ENCODE assay signal across 23 cellular contexts in genomic region chr13:48906200-48906599, GRCh38.
DNase-seq lines count a peak whose midpoint lies in the region; ATAC-seq and TF ChIP-seq lines count a peak whose summit lies in the region.
"Had no signal": no experiment of that assay in that cellular context is flagged by ENCODE, and none has a peak within 500 bp of the region (broad histone marks: within the 10 kb centered on the region; RNA-seq: fewer than 3 reads in every experiment).

No MANE protein-coding gene starts in this region.

- no peaks in the 10 kb centered on the region for H3K9me3 Mint-ChIP-seq in GM23338
- H3K9me3 Mint-ChIP-seq: CD8-positive, alpha-beta T cell had no signal

- H3K27me3 ChIP-seq in GM23338 (ENCODE audit: insufficient read depth) (no peaks in the 10 kb centered on the region), right lobe of liver (no peaks in the 10 kb centered on the region), tibial artery (no peaks in the 10 kb centered on the region), PC-9 (ENCODE audit: insufficient read depth, low read depth) (no peaks in the 10 kb centered on the region)
- H3K27me3 ChIP-seq: SJCRH30 had no signal

- H3K36me3 Mint-ChIP-seq in GM23338 (ENCODE audit: low read depth): no peaks in the 10 kb centered on the region
- H3K36me3 Mint-ChIP-seq: CD8-positive, alpha-beta T cell had no signal

- H3K4me2 ChIP-seq in GM23338 (no peak overlapping the region), PC-9 (no peak overlapping the region)

- H3K4me3 Mint-ChIP-seq in GM23338: no peak overlapping the region
- H3K4me3 Mint-ChIP-seq: B cell; CD8-positive, alpha-beta T cell had no signal

- H3K4me3 ChIP-seq in GM23338 (no peak overlapping the region), fibroblast of mammary gland (ENCODE audit: control insufficient read depth, low read depth, low read length) (no peak overlapping the region), right lobe of liver (no peak overlapping the region), tibial artery (no peak overlapping the region), PC-9 (no peak overlapping the region)
- H3K4me3 ChIP-seq: SJCRH30 had no signal

- H3K9me2 ChIP-seq in GM23338 (ENCODE audit: insufficient read depth) (peaks cover 18% of the 10 kb centered on the region), PC-9 (ENCODE audit: insufficient read depth) (no peaks in the 10 kb centered on the region)

- DNase-seq in GM23338 (ENCODE audit: low spot score) (no peak), fibroblast of mammary gland (ENCODE audit: low read depth) (peak; percentile 62), right lobe of liver (no peak), tibial artery (no peak), PC-9 (no peak)
- DNase-seq in stimulated activated naive CD4-positive, alpha-beta T cell treated with Interleukin-2 at 50 U/mL for 16 hours (lab: John Stamatoyannopoulos, UW): no peak
- DNase-seq: Caco-2; CD8-positive, alpha-beta T cell; DMS 273 treated with DMSO at 0.1 percent for 48 hours; DMS79; EL; GF-D8; MV-4-11; NCI-H1105 treated with DMSO at 0.1 percent for 48 hours; NCI-H146; NCI-H1930; NCI-H2107; NCI-H748 treated with DMSO at 0.1 percent for 48 hours; SJCRH30 had no signal

- H3K9me3 ChIP-seq in right lobe of liver: no peaks in the 10 kb centered on the region
- no peaks in the 10 kb centered on the region for H3K9me3 ChIP-seq in tibial artery
- H3K9me3 ChIP-seq in PC-9 (ENCODE audit: insufficient read depth, low read depth): no peaks in the 10 kb centered on the region
- H3K9me3 ChIP-seq: Caco-2, SJCRH30 had no signal

- H3F3A ChIP-seq in GM23338 (replicated peaks; ENCODE audit: low read depth): no peaks in the 10 kb centered on the region
- no peaks in the 10 kb centered on the region for H3F3A ChIP-seq in PC-9 (ENCODE audit: insufficient read depth, low read depth)

- BruUV-seq in PC-9 (replicated peaks; lab: Mats Ljungman, UMichigan): no TSS peak

- no peak for TF ChIP-seq CTCF in GM23338 (conservative IDR thresholded peaks at IDR 0.05; ENCODE audit: low read depth in 2 of 2)
- TF ChIP-seq CTCF in fibroblast of mammary gland (conservative IDR thresholded peaks at IDR 0.05; ENCODE audit: control insufficient read depth, insufficient read depth, low read depth, low read length): no peak
- no peak for TF ChIP-seq CTCF in right lobe of liver (IDR thresholded peaks at IDR 0.05)
- no peak for TF ChIP-seq CTCF in tibial artery (IDR thresholded peaks at IDR 0.05)
- TF ChIP-seq CTCF in PC-9 (conservative IDR thresholded peaks at IDR 0.05): no peak

- H4K20me1 ChIP-seq in GM23338 (replicated peaks; ENCODE audit: insufficient read depth): no peaks in the 10 kb centered on the region
- H4K20me1 ChIP-seq in PC-9 (ENCODE audit: insufficient read depth): no peaks in the 10 kb centered on the region

- CTCF ChIA-PET in PC-9 (lab: Charles Lee): no interaction called here

- POLR2A ChIA-PET in PC-9 (lab: Charles Lee; ENCODE audit: unreplicated experiment): interaction anchor here (0.6 kb wide), 1 partner anchor 157 kb away, joined by 3 read pairs; no protein-coding TSS in a partner anchor

- H3K27me3 Mint-ChIP-seq in GM23338 (ENCODE audit: insufficient read depth, low read depth, poor library complexity): no peaks in the 10 kb centered on the region

- no peak overlapping the region for H3K27ac Mint-ChIP-seq in GM23338
- H3K27ac Mint-ChIP-seq: B cell; CD8-positive, alpha-beta T cell had no signal

- H3K27ac ChIP-seq in GM23338 (ENCODE audit: low read depth) (no peak overlapping the region), right lobe of liver (peak overlapping the region in 1 of 3 donors; percentile 20), tibial artery (no peak overlapping the region), PC-9 (no peak overlapping the region)
- H3K27ac ChIP-seq: C4-2B, SJCRH30 had no signal

- peak overlapping the region; percentile 48; the same call in 1 of the 2 replicates for H2AFZ ChIP-seq in GM23338
- no peak overlapping the region for H2AFZ ChIP-seq in PC-9

- H3K4me1 Mint-ChIP-seq in GM23338: peaks cover 13% of the 10 kb centered on the region; the same call in 2 of the 3 replicates
- H3K4me1 Mint-ChIP-seq: B cell had no signal

- ATAC-seq in GM23338 (no peak), right lobe of liver (peak; percentile 73 to 82 (median 75)), GM21717 (IDR thresholded peaks at IDR 0.05; ENCODE audit: unreplicated experiment) (no peak)
- ATAC-seq: CD8-positive, alpha-beta T cell; SK-N-SH treated with all-trans-retinoic acid at 6 μM for 48 hours had no signal

- intact Hi-C loops in right lobe of liver (cut with DNase I) (no loop called here), tibial artery (cut with DNase I; ENCODE audit: low total_unique reads) (no loop called here), PC-9 (cut with micrococcal nuclease; ENCODE audit: unreplicated experiment) (no loop called here)

- H3K36me3 ChIP-seq in GM23338 (ENCODE audit: insufficient read depth): no peaks in the 10 kb centered on the region
- H3K36me3 ChIP-seq in right lobe of liver: no peaks in the 10 kb centered on the region
- H3K36me3 ChIP-seq in tibial artery: no peaks in the 10 kb centered on the region
- no peaks in the 10 kb centered on the region for H3K36me3 ChIP-seq in PC-9 (ENCODE audit: low read depth)
- H3K36me3 ChIP-seq: SJCRH30 had no signal

- no peak for TF ChIP-seq POLR2A in right lobe of liver (IDR thresholded peaks at IDR 0.05)

- no peaks in the 10 kb centered on the region for H3K79me2 ChIP-seq in GM23338 (replicated peaks; ENCODE audit: insufficient read depth)
- no peaks in the 10 kb centered on the region for H3K79me2 ChIP-seq in PC-9 (ENCODE audit: low read depth)

- peaks cover 5% of the 10 kb centered on the region; the same call in 1 of the 2 replicates for H3K4me1 ChIP-seq in GM23338 (ENCODE audit: insufficient read depth)
- H3K4me1 ChIP-seq in right lobe of liver: no peaks in the 10 kb centered on the region
- H3K4me1 ChIP-seq in tibial artery: peaks cover 0 to 12% (median 3%) of the 10 kb centered on the region in 4 donors
- no peaks in the 10 kb centered on the region for H3K4me1 ChIP-seq in PC-9 (replicated peaks; ENCODE audit: insufficient read depth)
- H3K4me1 ChIP-seq: Caco-2, SJCRH30 had no signal

- 35% methylated on average over 6 of the region's 6 CpGs for WGBS in right lobe of liver (ENCODE audit: insufficient coverage, low coverage, low lambda C conversion rate, missing lambda C conversion rate)

TF ChIP-seq in GM23338, 12 proteins besides CTCF, POLR2A, EP300 and RAD21:
- TF ChIP-seq ZNF462 (CRISPR knock-in tag; IDR thresholded peaks at IDR 0.05): no peak

Comparison
In these comparisons a context has a peak if more than half of its experiments do, and no peak if none do; other contexts are left out.
1. ATAC-seq: peak in right lobe of liver (4 of 4); none in GM23338 (single experiment) and GM21717 (single experiment).